1 cellular context compared by ENCODE assay signal in the genomic region with DNA sequence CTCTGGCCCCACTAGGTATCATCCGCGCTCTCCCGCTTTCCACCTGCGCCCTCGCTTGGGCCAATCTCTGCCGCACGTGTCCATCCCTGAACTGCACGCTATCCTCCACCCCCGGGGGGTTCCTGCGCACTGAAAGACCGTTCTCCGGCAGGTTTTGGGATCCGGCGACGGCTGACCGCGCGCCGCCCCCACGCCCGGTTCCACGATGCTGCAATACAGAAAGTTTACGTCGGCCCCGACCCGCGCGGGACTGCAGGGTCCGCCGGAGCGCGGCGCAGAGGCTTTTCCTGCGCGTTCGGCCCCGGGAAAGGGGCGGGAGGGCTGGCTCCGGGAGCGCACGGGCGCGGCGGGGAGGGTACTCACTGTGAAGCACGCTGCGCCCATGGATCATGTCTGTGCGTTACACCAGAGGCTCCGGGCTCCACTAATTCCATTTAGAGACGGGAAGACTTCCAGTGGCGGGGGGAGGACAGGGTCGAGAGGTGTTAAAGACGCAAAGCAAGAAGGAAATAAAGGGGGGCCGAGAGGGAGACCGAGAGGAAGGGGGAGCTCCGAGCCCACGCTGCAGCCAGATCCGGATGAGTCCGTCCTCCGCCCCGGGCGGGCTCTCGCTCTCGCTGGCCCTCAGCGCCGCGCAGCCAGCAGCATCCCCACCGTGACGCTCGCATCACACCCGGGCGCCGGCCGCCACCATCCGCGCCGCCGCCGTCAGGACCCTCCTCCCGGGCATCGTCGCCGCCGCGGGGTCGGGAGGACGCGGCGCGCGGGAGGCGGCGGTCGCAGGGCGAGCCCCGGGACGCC.
TF ChIP-seq lines count a peak whose summit lies in the region.

No MANE protein-coding gene starts in this region.

TF ChIP-seq in WTC11, 78 proteins besides CTCF, POLR2A, EP300 and RAD21 (continued from another document):
- TF ChIP-seq RELA (CRISPR knock-in tag; IDR thresholded peaks at IDR 0.05; ENCODE audit: borderline replicate concordance) (peak; percentile 88; the same call in 1 of the 2 replicates), GABPB1 (CRISPR knock-in tag; IDR thresholded peaks at IDR 0.05) (no peak), TEAD1 (CRISPR knock-in tag; IDR thresholded peaks at IDR 0.05) (peak; percentile 81; the same call in 1 of the 2 replicates), SMAD3 (CRISPR knock-in tag; IDR thresholded peaks at IDR 0.05; ENCODE audit: borderline replicate concordance) (peak; percentile 90)
- TF ChIP-seq, protein P1, sequence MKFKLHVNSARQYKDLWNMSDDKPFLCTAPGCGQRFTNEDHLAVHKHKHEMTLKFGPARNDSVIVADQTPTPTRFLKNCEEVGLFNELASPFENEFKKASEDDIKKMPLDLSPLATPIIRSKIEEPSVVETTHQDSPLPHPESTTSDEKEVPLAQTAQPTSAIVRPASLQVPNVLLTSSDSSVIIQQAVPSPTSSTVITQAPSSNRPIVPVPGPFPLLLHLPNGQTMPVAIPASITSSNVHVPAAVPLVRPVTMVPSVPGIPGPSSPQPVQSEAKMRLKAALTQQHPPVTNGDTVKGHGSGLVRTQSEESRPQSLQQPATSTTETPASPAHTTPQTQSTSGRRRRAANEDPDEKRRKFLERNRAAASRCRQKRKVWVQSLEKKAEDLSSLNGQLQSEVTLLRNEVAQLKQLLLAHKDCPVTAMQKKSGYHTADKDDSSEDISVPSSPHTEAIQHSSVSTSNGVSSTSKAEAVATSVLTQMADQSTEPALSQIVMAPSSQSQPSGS (CRISPR knock-in tag; IDR thresholded peaks at IDR 0.05; ENCODE audit: borderline replicate concordance, low read depth), result 0 out of 2 replicates have a peak, but pooled peaks have one; percentile 35
- TF ChIP-seq, protein P2, sequence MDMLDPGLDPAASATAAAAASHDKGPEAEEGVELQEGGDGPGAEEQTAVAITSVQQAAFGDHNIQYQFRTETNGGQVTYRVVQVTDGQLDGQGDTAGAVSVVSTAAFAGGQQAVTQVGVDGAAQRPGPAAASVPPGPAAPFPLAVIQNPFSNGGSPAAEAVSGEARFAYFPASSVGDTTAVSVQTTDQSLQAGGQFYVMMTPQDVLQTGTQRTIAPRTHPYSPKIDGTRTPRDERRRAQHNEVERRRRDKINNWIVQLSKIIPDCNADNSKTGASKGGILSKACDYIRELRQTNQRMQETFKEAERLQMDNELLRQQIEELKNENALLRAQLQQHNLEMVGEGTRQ (CRISPR knock-in tag; IDR thresholded peaks at IDR 0.05), result peak; percentile 34
